Comparison of ENCODE assay signal across 1 cellular context in the genomic region with DNA sequence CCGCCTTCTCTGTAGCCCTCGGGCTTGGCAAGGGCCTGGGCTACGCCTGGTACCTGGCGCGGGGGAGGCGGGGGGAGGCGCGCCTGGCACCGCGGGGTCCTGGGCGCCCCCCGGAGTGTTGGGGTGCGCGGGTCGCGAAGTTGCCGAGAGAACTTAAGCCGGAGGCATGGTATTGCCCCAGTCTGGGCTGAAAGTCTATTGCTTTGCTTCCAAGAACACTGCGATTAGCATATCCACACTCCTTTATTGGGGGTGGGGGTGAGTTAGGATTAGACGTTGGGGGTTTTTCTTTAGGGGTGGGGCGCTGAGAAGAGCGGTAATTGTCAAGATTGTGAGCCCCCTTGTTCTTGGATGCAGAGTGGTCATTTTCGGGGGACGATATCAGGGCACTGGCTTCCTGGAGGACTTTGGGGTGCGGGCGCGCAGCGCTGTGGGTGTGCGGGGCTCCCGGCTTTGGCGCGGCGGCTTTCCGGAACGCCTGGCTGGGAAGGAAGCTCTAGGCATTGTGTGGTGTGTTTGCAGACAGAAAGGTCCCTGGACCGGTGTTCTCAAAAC.
TF ChIP-seq lines count a peak whose summit lies in the region.

No MANE protein-coding gene starts in this region.

TF ChIP-seq in SK-N-SH treated with all-trans-retinoic acid at 6 μM for 48 hours, 23 proteins besides CTCF, POLR2A, EP300 and RAD21 (continued from another document):
- TF ChIP-seq, protein P1, sequence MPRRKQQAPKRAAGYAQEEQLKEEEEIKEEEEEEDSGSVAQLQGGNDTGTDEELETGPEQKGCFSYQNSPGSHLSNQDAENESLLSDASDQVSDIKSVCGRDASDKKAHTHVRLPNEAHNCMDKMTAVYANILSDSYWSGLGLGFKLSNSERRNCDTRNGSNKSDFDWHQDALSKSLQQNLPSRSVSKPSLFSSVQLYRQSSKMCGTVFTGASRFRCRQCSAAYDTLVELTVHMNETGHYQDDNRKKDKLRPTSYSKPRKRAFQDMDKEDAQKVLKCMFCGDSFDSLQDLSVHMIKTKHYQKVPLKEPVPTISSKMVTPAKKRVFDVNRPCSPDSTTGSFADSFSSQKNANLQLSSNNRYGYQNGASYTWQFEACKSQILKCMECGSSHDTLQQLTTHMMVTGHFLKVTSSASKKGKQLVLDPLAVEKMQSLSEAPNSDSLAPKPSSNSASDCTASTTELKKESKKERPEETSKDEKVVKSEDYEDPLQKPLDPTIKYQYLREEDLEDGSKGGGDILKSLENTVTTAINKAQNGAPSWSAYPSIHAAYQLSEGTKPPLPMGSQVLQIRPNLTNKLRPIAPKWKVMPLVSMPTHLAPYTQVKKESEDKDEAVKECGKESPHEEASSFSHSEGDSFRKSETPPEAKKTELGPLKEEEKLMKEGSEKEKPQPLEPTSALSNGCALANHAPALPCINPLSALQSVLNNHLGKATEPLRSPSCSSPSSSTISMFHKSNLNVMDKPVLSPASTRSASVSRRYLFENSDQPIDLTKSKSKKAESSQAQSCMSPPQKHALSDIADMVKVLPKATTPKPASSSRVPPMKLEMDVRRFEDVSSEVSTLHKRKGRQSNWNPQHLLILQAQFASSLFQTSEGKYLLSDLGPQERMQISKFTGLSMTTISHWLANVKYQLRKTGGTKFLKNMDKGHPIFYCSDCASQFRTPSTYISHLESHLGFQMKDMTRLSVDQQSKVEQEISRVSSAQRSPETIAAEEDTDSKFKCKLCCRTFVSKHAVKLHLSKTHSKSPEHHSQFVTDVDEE (CRISPR knock-in tag; IDR thresholded peaks at IDR 0.05): no peak
- TF ChIP-seq ZC3H10 (CRISPR knock-in tag; IDR thresholded peaks at IDR 0.05): no peak
- no peak for TF ChIP-seq TCF4 (CRISPR knock-in tag; IDR thresholded peaks at IDR 0.05; ENCODE audit: borderline replicate concordance)
- no peak for TF ChIP-seq ESRRG (CRISPR knock-in tag; IDR thresholded peaks at IDR 0.05)
